ENCODE assay signal across 9 cellular contexts in the genomic region with DNA sequence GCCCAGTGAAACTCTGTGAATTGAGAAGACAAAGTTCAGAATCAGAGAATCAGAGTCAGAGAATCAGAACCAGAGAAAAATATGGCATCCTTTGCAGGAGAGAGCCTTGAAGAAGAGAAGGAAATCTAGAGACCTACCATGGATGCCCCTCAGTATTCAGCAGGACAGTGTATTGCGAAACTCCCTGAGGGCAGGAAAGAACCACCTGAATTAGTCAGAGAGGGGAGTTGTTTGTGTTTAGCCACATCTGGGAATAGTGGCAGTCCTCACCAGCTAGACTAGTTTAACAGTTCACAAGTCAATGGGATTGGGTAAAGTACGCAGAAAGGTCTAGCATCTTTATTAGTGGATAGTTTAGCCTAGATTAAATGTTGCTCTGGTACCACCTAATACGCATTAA.
"Had no signal": no experiment of that assay in that cellular context is flagged by ENCODE, and none has a peak within 500 bp of the region (broad histone marks: within the 10 kb centered on the region; RNA-seq: fewer than 3 reads in every experiment).

No MANE protein-coding gene starts in this region.

- H3K9me3 ChIP-seq: HAP-1 had no signal

- ATAC-seq: GM23338, HCT116, K562 had no signal

- H3K4me1 ChIP-seq: HAP-1 had no signal

- H3K4me3 ChIP-seq: GM23338, HAP-1, K562 had no signal

- H3K36me3 ChIP-seq: HAP-1 had no signal

- FAIRE-seq: K562 had no signal

- DNase-seq: H7, HFFc6, IMR-90, KG1 had no signal

- H3K27ac ChIP-seq: HL-60 had no signal
